25 cellular contexts compared by ENCODE assay signal in the genomic region with DNA sequence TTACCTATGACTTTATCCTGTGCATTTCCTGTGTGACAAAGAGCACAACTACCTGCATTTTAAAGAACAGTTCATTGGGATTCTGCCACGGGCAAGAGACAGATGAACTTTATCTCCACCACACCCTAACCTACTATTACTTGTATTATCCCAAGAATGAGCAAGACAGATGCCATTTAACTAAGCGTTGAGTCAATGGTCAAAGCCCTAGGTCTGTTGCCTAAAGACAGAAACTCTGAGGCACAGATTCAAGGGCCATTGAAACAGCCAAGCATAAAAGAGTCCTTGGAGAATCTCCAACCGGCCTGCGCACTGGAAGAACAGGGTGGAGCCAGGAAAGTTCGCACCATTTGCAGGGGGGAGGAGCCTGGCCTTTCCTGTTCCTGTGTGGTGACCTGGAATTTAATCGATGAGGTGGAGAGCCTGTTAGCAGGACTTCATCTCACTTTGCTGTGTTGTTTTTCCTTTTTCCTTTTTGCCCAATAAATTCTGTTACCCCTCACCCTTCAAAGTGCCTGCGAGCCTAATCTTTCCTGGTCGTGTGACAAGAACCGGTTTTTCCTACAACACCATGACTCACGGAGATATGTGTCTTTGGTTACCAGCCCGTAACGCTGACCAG.
DNase-seq lines count a peak whose midpoint lies in the region; TF ChIP-seq lines count a peak whose summit lies in the region.
"Had no signal": no experiment of that assay in that cellular context is flagged by ENCODE, and none has a peak within 500 bp of the region (broad histone marks: within the 10 kb centered on the region; RNA-seq: fewer than 3 reads in every experiment).

No MANE protein-coding gene starts in this region.

- H3K9me3 ChIP-seq in hepatocyte (ENCODE audit: low read depth): no peaks in the 10 kb centered on the region
- H3K9me3 ChIP-seq: adrenal gland, thoracic aorta had no signal

- no peak overlapping the region for H2AFZ ChIP-seq in hepatocyte

- DNase-seq in ELF-1 (ENCODE audit: low read depth, low spot score) (peak; percentile 70), NCI-H526 treated with DMSO at 0.1 percent for 48 hours (lab: John Stamatoyannopoulos, UW) (peak; percentile 11), epithelial cell of prostate (ENCODE audit: low read depth, low spot score) (no peak), renal cortical epithelial cell (ENCODE audit: low read depth) (peak; percentile 3), DMS153 (lab: John Stamatoyannopoulos, UW) (no peak), glomerular visceral epithelial cell (ENCODE audit: extremely low spot score) (no peak), hepatocyte (ENCODE audit: low spot score) (no peak)
- DNase-seq in activated naive CD4-positive, alpha-beta T cell treated with anti-CD3 and anti-CD28 coated beads, Interleukin-2, amount 10 ng/mL, durations not matched to agents 7 days and 5 days: no peak
- DNase-seq: activated CD4-positive, alpha-beta memory T cell treated with anti-CD3 and anti-CD28 coated beads, Interleukin-2, amount 10 ng/mL, durations not matched to agents 7 days and 5 days; activated CD4-positive, CD25-positive, alpha-beta regulatory T cell; activated gamma-delta T cell; activated T-cell treated with anti-CD3 and anti-CD28 coated beads for 4 hours; adrenal gland; CD4-positive, alpha-beta T cell; DND-41; HFFc6; naive B cell; NCI-H2029; nucleus accumbens; stimulated activated CD4-positive, alpha-beta T cell treated with anti-CD3 and anti-CD28 coated beads, Interleukin-2, amount 100 ng/mL, for 48 hours; stimulated activated naive CD4-positive, alpha-beta T cell; SW 1271 had no signal

- H3K27me3 ChIP-seq in hepatocyte: no peaks in the 10 kb centered on the region
- H3K27me3 ChIP-seq: adrenal gland had no signal

- no peaks in the 10 kb centered on the region for H3K36me3 Mint-ChIP-seq in activated naive CD4-positive, alpha-beta T cell treated with anti-CD3 and anti-CD28 coated beads, Interleukin-2, amount 10 ng/mL, durations not matched to agents 7 days and 5 days
- H3K36me3 Mint-ChIP-seq: naive B cell had no signal

- H3K4me2 ChIP-seq in hepatocyte: no peak overlapping the region
- H3K4me2 ChIP-seq: KMS-11 had no signal

- H3K4me1 Mint-ChIP-seq in activated naive CD4-positive, alpha-beta T cell treated with anti-CD3 and anti-CD28 coated beads, Interleukin-2, amount 10 ng/mL, durations not matched to agents 7 days and 5 days: no peaks in the 10 kb centered on the region
- H3K4me1 Mint-ChIP-seq: naive B cell had no signal

- no peaks in the 10 kb centered on the region for H4K20me1 ChIP-seq in hepatocyte (ENCODE audit: insufficient read depth, poor library complexity, severe bottlenecking)

- H3K9me3 Mint-ChIP-seq in activated naive CD4-positive, alpha-beta T cell treated with anti-CD3 and anti-CD28 coated beads, Interleukin-2, amount 10 ng/mL, durations not matched to agents 7 days and 5 days: no peaks in the 10 kb centered on the region
- H3K9me3 Mint-ChIP-seq: activated CD4-positive, alpha-beta memory T cell treated with anti-CD3 and anti-CD28 coated beads, Interleukin-2, amount 10 ng/mL, durations not matched to agents 7 days and 5 days; CD4-positive, alpha-beta T cell; HFFc6 had no signal

- H3K4me3 ChIP-seq in hepatocyte: no peak overlapping the region
- H3K4me3 ChIP-seq: adrenal gland, lung, thoracic aorta had no signal

- peak overlapping the region; percentile 37 for H3K27ac ChIP-seq in epithelial cell of prostate
- H3K27ac ChIP-seq in hepatocyte: no peak overlapping the region
- H3K27ac ChIP-seq: adrenal gland, KMS-11, thoracic aorta had no signal

- 58% methylated on average over 12 of the region's 12 CpGs for WGBS in hepatocyte (ENCODE audit: low lambda C conversion rate, missing lambda C conversion rate)

- no peaks in the 10 kb centered on the region for H3K4me1 ChIP-seq in hepatocyte (ENCODE audit: insufficient read depth)
- H3K4me1 ChIP-seq: adrenal gland had no signal

- no peaks in the 10 kb centered on the region for H3K27me3 Mint-ChIP-seq in activated naive CD4-positive, alpha-beta T cell treated with anti-CD3 and anti-CD28 coated beads, Interleukin-2, amount 10 ng/mL, durations not matched to agents 7 days and 5 days
- H3K27me3 Mint-ChIP-seq: CD4-positive, alpha-beta T cell had no signal

- no peak overlapping the region for H3K27ac Mint-ChIP-seq in activated naive CD4-positive, alpha-beta T cell treated with anti-CD3 and anti-CD28 coated beads, Interleukin-2, amount 10 ng/mL, durations not matched to agents 7 days and 5 days
- H3K27ac Mint-ChIP-seq: activated CD4-positive, alpha-beta memory T cell treated with anti-CD3 and anti-CD28 coated beads, Interleukin-2, amount 10 ng/mL, durations not matched to agents 7 days and 5 days; CD4-positive, alpha-beta T cell; HFFc6; naive B cell had no signal

- no peaks in the 10 kb centered on the region for H3K9me2 ChIP-seq in hepatocyte (replicated peaks; ENCODE audit: insufficient read depth)

- no peaks in the 10 kb centered on the region for H3K36me3 ChIP-seq in hepatocyte (replicated peaks; ENCODE audit: insufficient read depth, low read depth)
- H3K36me3 ChIP-seq: adrenal gland, thoracic aorta had no signal

- no peak overlapping the region for H3K4me3 Mint-ChIP-seq in activated naive CD4-positive, alpha-beta T cell treated with anti-CD3 and anti-CD28 coated beads, Interleukin-2, amount 10 ng/mL, durations not matched to agents 7 days and 5 days
- H3K4me3 Mint-ChIP-seq: activated CD4-positive, alpha-beta memory T cell treated with anti-CD3 and anti-CD28 coated beads, Interleukin-2, amount 10 ng/mL, durations not matched to agents 7 days and 5 days; CD4-positive, alpha-beta T cell; HFFc6; naive B cell had no signal

- no peaks in the 10 kb centered on the region for H3K79me2 ChIP-seq in hepatocyte

- CTCF ChIA-PET in activated naive CD4-positive, alpha-beta T cell treated with anti-CD3 and anti-CD28 coated beads, Interleukin-2, amount 10 ng/mL, durations not matched to agents 7 days and 5 days (lab: Charles Lee): no interaction called here

- TF ChIP-seq CTCF in hepatocyte (IDR thresholded peaks at IDR 0.05; ENCODE audit: poor library complexity): no peak

Comparison
In these comparisons a context has a peak if more than half of its experiments do, and no peak if none do; other contexts are left out.
1. DNase-seq: peak in ELF-1 (single experiment), NCI-H526 treated with DMSO at 0.1 percent for 48 hours (single experiment) and renal cortical epithelial cell (single experiment); none in epithelial cell of prostate (single experiment), DMS153 (single experiment), activated naive CD4-positive, alpha-beta T cell treated with anti-CD3 and anti-CD28 coated beads, Interleukin-2, amount 10 ng/mL, durations not matched to agents 7 days and 5 days (single experiment), glomerular visceral epithelial cell (single experiment) and hepatocyte (single experiment).